Comparison of ENCODE assay signal across 22 cellular contexts in genomic region chr3:81886081-81886480, GRCh38.
DNase-seq lines count a peak whose midpoint lies in the region; FAIRE-seq and TF ChIP-seq lines count a peak whose summit lies in the region.
"Had no signal": no experiment of that assay in that cellular context is flagged by ENCODE, and none has a peak within 500 bp of the region (broad histone marks: within the 10 kb centered on the region; RNA-seq: fewer than 3 reads in every experiment).

No MANE protein-coding gene starts in this region.

- H3K27me3 Mint-ChIP-seq in astrocyte (ENCODE audit: low read depth, unreplicated experiment) = no peaks in the 10 kb centered on the region
- H3K27me3 Mint-ChIP-seq: B cell; CD4-positive, alpha-beta T cell had no signal

- peak; percentile 65 for FAIRE-seq in astrocyte (lab: Jason Lieb, UNC)
- FAIRE-seq: G401.6, GM12891, H1, HepG2 had no signal

- H3K9me3 Mint-ChIP-seq in astrocyte (ENCODE audit: unreplicated experiment) = peaks cover 6% of the 10 kb centered on the region
- H3K9me3 Mint-ChIP-seq: CD4-positive, alpha-beta T cell; HFFc6 had no signal

- H3K27ac Mint-ChIP-seq in astrocyte (ENCODE audit: unreplicated experiment) = no peak overlapping the region
- H3K27ac Mint-ChIP-seq: B cell; CD4-positive, alpha-beta T cell; HFFc6 had no signal

- H3K79me2 ChIP-seq in GM23248 (ENCODE audit: insufficient read depth) = no peaks in the 10 kb centered on the region
- no peaks in the 10 kb centered on the region for H3K79me2 ChIP-seq in astrocyte (ENCODE audit: insufficient read depth, low read length)

- in situ Hi-C loops in GM23248 (cut with MboI) = no loop called here

- H3K9ac ChIP-seq in GM23248 (no peak overlapping the region), astrocyte (ENCODE audit: low read length) (no peak overlapping the region)
- H3K9ac ChIP-seq: KMS-11 had no signal

- peak overlapping the region; percentile 3 for H3K4me2 ChIP-seq in GM23248 (ENCODE audit: unreplicated experiment)
- no peak overlapping the region for H3K4me2 ChIP-seq in astrocyte (ENCODE audit: low read length)
- H3K4me2 ChIP-seq: KMS-11 had no signal

- no peak overlapping the region for H3K4me3 Mint-ChIP-seq in astrocyte (ENCODE audit: unreplicated experiment)
- H3K4me3 Mint-ChIP-seq: B cell; CD4-positive, alpha-beta T cell; HFFc6 had no signal

- no peaks in the 10 kb centered on the region for H4K20me1 ChIP-seq in GM23248 (ENCODE audit: insufficient read depth)
- H4K20me1 ChIP-seq in astrocyte (ENCODE audit: insufficient read depth, low read length) = no peaks in the 10 kb centered on the region

- DNase-seq in AG09319 (ENCODE audit: extremely low read depth, low read depth) = peak; percentile 27
- peak; percentile 89 for DNase-seq in GM23248
- DNase-seq in astrocyte (ENCODE audit: low read depth) = peak; percentile 12
- DNase-seq in fibroblast of villous mesenchyme (ENCODE audit: low read depth) = peak; percentile 30
- DNase-seq in SKM-1 (lab: John Stamatoyannopoulos, UW; ENCODE audit: unreplicated experiment) = no peak
- no peak for DNase-seq in NK-92 (lab: John Stamatoyannopoulos, UW; ENCODE audit: unreplicated experiment)
- DNase-seq in C1 segment of cervical spinal cord (lab: John Stamatoyannopoulos, UW) = no peak
- DNase-seq: Calu3; CD4-positive, alpha-beta T cell; DMS79; HFFc6; MM.1S; NCI-H1092 treated with DMSO at 0.1 percent for 48 hours; NCI-H2081 treated with DMSO at 0.1 percent for 48 hours; NCI-H510A treated with DMSO at 0.1 percent for 48 hours; NCI-H82 had no signal

- no peaks in the 10 kb centered on the region for H3K36me3 ChIP-seq in GM23248 (ENCODE audit: low read depth)
- no peaks in the 10 kb centered on the region for H3K36me3 ChIP-seq in astrocyte (ENCODE audit: insufficient read depth, low read length)

- no peaks in the 10 kb centered on the region for H3K36me3 Mint-ChIP-seq in astrocyte (ENCODE audit: low read depth, unreplicated experiment)

- H3K4me1 Mint-ChIP-seq in astrocyte (ENCODE audit: low read depth, unreplicated experiment) = peaks cover 3% of the 10 kb centered on the region
- H3K4me1 Mint-ChIP-seq: B cell had no signal

- H3K4me3 ChIP-seq in GM23248 = no peak overlapping the region
- H3K4me3 ChIP-seq in astrocyte (ENCODE audit: insufficient read depth, low read depth, low read length) = no peak overlapping the region
- no peak overlapping the region for H3K4me3 ChIP-seq in fibroblast of villous mesenchyme (ENCODE audit: low read depth, low read length)

- H3F3A ChIP-seq in GM23248 (ENCODE audit: insufficient read depth) = peaks cover 23% of the 10 kb centered on the region

- H3K27ac ChIP-seq in GM23248 (peak overlapping the region; percentile 47), astrocyte (ENCODE audit: low read depth, low read length) (no peak overlapping the region)
- H3K27ac ChIP-seq: KMS-11 had no signal

- H3K9me3 ChIP-seq in GM23248 (ENCODE audit: low read depth) = no peaks in the 10 kb centered on the region
- H3K9me3 ChIP-seq in astrocyte (ENCODE audit: insufficient read depth, low read depth, low read length) = no peaks in the 10 kb centered on the region

- peaks cover 41% of the 10 kb centered on the region for H3K4me1 ChIP-seq in GM23248 (ENCODE audit: insufficient read depth)
- H3K4me1 ChIP-seq in astrocyte (ENCODE audit: insufficient read depth, low read length) = no peaks in the 10 kb centered on the region

- TF ChIP-seq CTCF in AG09319 (IDR thresholded peaks at IDR 0.05; ENCODE audit: low read depth, low read length) (no peak), astrocyte (IDR thresholded peaks at IDR 0.05; ENCODE audit: insufficient read depth, low read depth, low read length) (no peak), fibroblast of villous mesenchyme (IDR thresholded peaks at IDR 0.05; ENCODE audit: insufficient read depth, low read depth, low read length) (no peak)

- H3K27me3 ChIP-seq in GM23248 (replicated peaks; ENCODE audit: insufficient read depth) (no peaks in the 10 kb centered on the region), astrocyte (ENCODE audit: insufficient read depth, low read length) (no peaks in the 10 kb centered on the region)

- H2AFZ ChIP-seq in GM23248 (no peak overlapping the region), astrocyte (ENCODE audit: low read depth, low read length) (no peak overlapping the region)

- no peaks in the 10 kb centered on the region for H3K9me2 ChIP-seq in GM23248 (ENCODE audit: insufficient read depth)

- WGBS in GM23248 (ENCODE audit: low coverage in 1 of 2, low lambda C conversion rate in 2 of 2, missing lambda C conversion rate in 2 of 2), 2 experiments = 16 to 26% methylated on average over 2 of the region's 2 CpGs

Comparison
In these comparisons a context has a peak if more than half of its experiments do, and no peak if none do; other contexts are left out.
1. DNase-seq: peak in AG09319 (single experiment), GM23248 (single experiment), astrocyte (single experiment) and fibroblast of villous mesenchyme (single experiment); none in SKM-1 (single experiment), NK-92 (single experiment) and C1 segment of cervical spinal cord (0 of 14).